In genomic region chr14:92334050-92334449, GRCh38 we compare ENCODE assay signal across 26 cellular contexts. TPM values are rescaled to one million over a fixed set of nuclear protein-coding genes. Genes with fewer than 3 reads are reported as not detected.
"Had no signal": no experiment of that assay in that cellular context is flagged by ENCODE, and none has a peak within 500 bp of the region (broad histone marks: within the 10 kb centered on the region; RNA-seq: fewer than 3 reads in every experiment).

No MANE protein-coding gene starts in this region.

- H3K36me3 ChIP-seq: neural progenitor cell, ovary, right lobe of liver, sigmoid colon, stomach, thoracic aorta, thyroid gland, tibial nerve, upper lobe of left lung, vagina had no signal

- H3K9me3 ChIP-seq: ovary, psoas muscle, right lobe of liver, sigmoid colon, stomach, thoracic aorta, thyroid gland, tibial nerve, upper lobe of left lung, vagina had no signal

- H3K27ac ChIP-seq: neural progenitor cell, ovary, parathyroid adenoma, psoas muscle, right lobe of liver, sigmoid colon, stomach, thoracic aorta, thyroid gland, tibial nerve, upper lobe of left lung, vagina had no signal

- H3K4me1 ChIP-seq: parathyroid adenoma, psoas muscle, right lobe of liver, sigmoid colon, stomach, thyroid gland, tibial nerve, upper lobe of left lung, vagina had no signal

- H2AFZ ChIP-seq: neural progenitor cell, parathyroid adenoma had no signal

- H3K4me2 ChIP-seq: neural progenitor cell had no signal

- H3K27me3 ChIP-seq: neural progenitor cell, ovary, right lobe of liver, sigmoid colon, thyroid gland, tibial nerve, upper lobe of left lung, vagina had no signal

- ATAC-seq: psoas muscle; right cardiac atrium; right lobe of liver; stimulated activated effector memory CD8-positive, alpha-beta T cell treated with anti-CD3 and anti-CD28 coated beads, Interleukin-12 subunit alpha, Interleukin-12 subunit beta, amount 100 ng/mL, for 72 hours; stimulated activated naive B cell treated with anti-CD40 and anti-IgM and Interleukin-4, amounts not matched to agents 10 μg/mL and 1 μg/mL and 100 μg/mL, for 72 hours had no signal

- H3K4me3 ChIP-seq: neural progenitor cell, ovary, psoas muscle, right lobe of liver, sigmoid colon, stomach, thoracic aorta, thyroid gland, tibial nerve, upper lobe of left lung, vagina had no signal

- DNase-seq: occipital lobe; ovary; posterior cingulate gyrus; psoas muscle; right cardiac atrium; right lobe of liver; sigmoid colon; small intestine; stimulated activated CD4-positive, alpha-beta T cell treated with anti-CD3 and anti-CD28 coated beads, Interleukin-15, amount 100 ng/mL, for 24 hours; stimulated activated CD4-positive, alpha-beta T cell treated with anti-CD3 and anti-CD28 coated beads, Interleukin-2, amount 100 ng/mL, for 24 hours; stimulated activated CD4-positive, alpha-beta T cell treated with anti-CD3 and anti-CD28 coated beads, Interleukin-2, amount 100 ng/mL, for 48 hours; stimulated activated CD4-positive, alpha-beta T cell treated with anti-CD3 and anti-CD28 coated beads, Interleukin-4, amount 100 ng/mL, for 24 hours; stimulated activated naive B cell treated with anti-CD40 and anti-IgM and Interleukin-4, amounts not matched to agents 10 μg/mL and 1 μg/mL and 100 μg/mL, for 72 hours; stimulated activated naive CD4-positive, alpha-beta T cell treated with Interleukin-2 at 50 U/mL for 16 hours; stomach; thyroid gland; trophoblast cell; upper lobe of left lung had no signal

- H3K9ac ChIP-seq: neural progenitor cell, parathyroid adenoma had no signal

- H3K79me2 ChIP-seq: parathyroid adenoma had no signal

RNA-seq across cellular contexts. Expression of gene SLC24A4, which starts 11.1 kb away (rescaled TPM):
- total RNA-seq: progenitor cell of endocrine pancreas, renal cortical epithelial cell had no signal
